25 cellular contexts compared by ENCODE assay signal in the genomic region with DNA sequence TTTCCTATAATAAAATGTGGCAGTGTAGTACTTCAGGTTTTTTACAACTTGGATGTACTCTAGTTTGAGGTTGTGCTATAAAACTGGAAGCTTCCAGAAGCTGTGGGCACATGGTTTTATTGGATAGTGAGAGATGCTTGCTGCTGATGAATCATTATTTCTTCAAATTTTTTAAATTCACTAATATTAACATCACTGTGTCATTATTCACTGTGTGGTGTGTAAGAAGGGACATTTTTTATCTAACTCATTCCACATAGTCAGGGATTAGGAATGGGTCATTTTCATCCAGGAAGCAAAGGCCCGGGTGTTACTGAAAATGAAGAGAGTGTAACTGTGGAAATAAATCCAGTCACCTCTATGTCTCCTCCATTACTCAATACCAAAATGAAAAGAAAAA.
DNase-seq lines count a peak whose midpoint lies in the region; TF ChIP-seq lines count a peak whose summit lies in the region.
"Had no signal": no experiment of that assay in that cellular context is flagged by ENCODE, and none has a peak within 500 bp of the region (broad histone marks: within the 10 kb centered on the region; RNA-seq: fewer than 3 reads in every experiment).

No MANE protein-coding gene starts in this region.

- H3K27ac ChIP-seq in mesenchymal stem cell (ENCODE audit: low read length, poor library complexity, severe bottlenecking): no peak overlapping the region
- H3K27ac ChIP-seq: heart left ventricle, suprapubic skin, uterus, VCaP had no signal

- no peak overlapping the region for H3K23ac ChIP-seq in mesenchymal stem cell (ENCODE audit: low read length in 2 of 2)

- H2AFZ ChIP-seq in mesenchymal stem cell (ENCODE audit: low read depth, low read length): no peak overlapping the region

- H3K27me3 ChIP-seq in mesenchymal stem cell (ENCODE audit: control insufficient read depth in 1 of 2, insufficient read depth in 1 of 2, low read length in 2 of 2): no peaks in the 10 kb centered on the region
- H3K27me3 ChIP-seq: heart left ventricle, suprapubic skin, uterus had no signal

- H3K4me1 ChIP-seq in mesenchymal stem cell (ENCODE audit: control insufficient read depth, insufficient read depth, low read depth, low read length): no peaks in the 10 kb centered on the region
- H3K4me1 ChIP-seq: heart left ventricle, suprapubic skin, uterus had no signal

- H3K9ac ChIP-seq in mesenchymal stem cell (ENCODE audit: low read length): no peak overlapping the region

- WGBS in mesenchymal stem cell: no CpG with 5 or more reads among the region's 1 CpG

- no peak overlapping the region for H2AK5ac ChIP-seq in mesenchymal stem cell (ENCODE audit: low read length, severe bottlenecking)

- no peaks in the 10 kb centered on the region for H3K36me3 Mint-ChIP-seq in T-helper 2 cell treated with Interferon-gamma antibody and Interleukin-4, amounts not matched to agents 5 μg/mL and 100 μg/mL, for 36 hours (ENCODE audit: low read depth)
- H3K36me3 Mint-ChIP-seq: activated naive CD8-positive, alpha-beta T cell treated with anti-CD3 and anti-CD28 coated beads, Interleukin-2, amount 10 ng/mL, durations not matched to agents 7 days and 5 days; brain; CD8-positive, alpha-beta T cell; immature natural killer cell had no signal

- no peak overlapping the region for H2BK15ac ChIP-seq in mesenchymal stem cell (ENCODE audit: low read depth, poor library complexity, severe bottlenecking)

- H3K4me1 Mint-ChIP-seq in T-helper 2 cell treated with Interferon-gamma antibody and Interleukin-4, amounts not matched to agents 5 μg/mL and 100 μg/mL, for 36 hours (ENCODE audit: low read depth): no peaks in the 10 kb centered on the region
- H3K4me1 Mint-ChIP-seq: activated naive CD8-positive, alpha-beta T cell treated with anti-CD3 and anti-CD28 coated beads, Interleukin-2, amount 10 ng/mL, durations not matched to agents 7 days and 5 days; activated T-helper 17 cell treated with anti-CD3 and anti-CD28 coated beads, Interleukin-2, amount 50 U/mL, for 72 hours; brain; endodermal cell; immature natural killer cell; neural crest cell; T-helper 17 cell had no signal

- peaks cover 12% of the 10 kb centered on the region for H3K9me3 Mint-ChIP-seq in T-helper 2 cell treated with Interferon-gamma antibody and Interleukin-4, amounts not matched to agents 5 μg/mL and 100 μg/mL, for 36 hours
- H3K9me3 Mint-ChIP-seq: activated naive CD8-positive, alpha-beta T cell treated with anti-CD3 and anti-CD28 coated beads, Interleukin-2, amount 10 ng/mL, durations not matched to agents 7 days and 5 days; CD8-positive, alpha-beta T cell; neural crest cell had no signal

- H2BK12ac ChIP-seq in mesenchymal stem cell (ENCODE audit: low read length in 2 of 2): no peak overlapping the region

- no peak for TF ChIP-seq CTCF in AG10803 (conservative IDR thresholded peaks at IDR 0.05; ENCODE audit: low read length)

- H2BK120ac ChIP-seq in mesenchymal stem cell (ENCODE audit: low read depth, low read length): no peak overlapping the region

- no peak overlapping the region for H3K4me2 ChIP-seq in mesenchymal stem cell (ENCODE audit: low read length, poor library complexity, severe bottlenecking)

- no peak overlapping the region for H3K27ac Mint-ChIP-seq in T-helper 2 cell treated with Interferon-gamma antibody and Interleukin-4, amounts not matched to agents 5 μg/mL and 100 μg/mL, for 36 hours
- H3K27ac Mint-ChIP-seq: activated naive CD8-positive, alpha-beta T cell treated with anti-CD3 and anti-CD28 coated beads, Interleukin-2, amount 10 ng/mL, durations not matched to agents 7 days and 5 days; activated T-helper 17 cell treated with anti-CD3 and anti-CD28 coated beads, Interleukin-2, amount 50 U/mL, for 72 hours; brain; CD8-positive, alpha-beta T cell; endodermal cell; immature natural killer cell; T-helper 17 cell had no signal

- DNase-seq in AG10803 (ENCODE audit: low read depth) (peak; percentile 88), HS-5 (ENCODE audit: low read depth) (peak; percentile 35), amniotic epithelial cell (ENCODE audit: low read depth) (peak; percentile 32), mesenchymal stem cell (peak; percentile 16), NOMO-1 (lab: John Stamatoyannopoulos, UW; ENCODE audit: unreplicated experiment in 2 of 2) (no peak)
- no peak for DNase-seq in T-helper 2 cell treated with Interferon-gamma antibody and Interleukin-4, amounts not matched to agents 5 μg/mL and 100 μg/mL, for 36 hours (ENCODE audit: low spot score)
- DNase-seq in activated CD4-positive, alpha-beta T cell treated with anti-CD3 and anti-CD28 coated beads, Interleukin-2, amount 50 U/mL, for 4 hours: no peak
- DNase-seq in activated effector memory CD4-positive, alpha-beta T cell treated with anti-CD3 and anti-CD28 coated beads, Interleukin-2, amount 50 U/mL, for 16 hours: no peak
- DNase-seq: activated CD8-positive, alpha-beta memory T cell treated with anti-CD3 and anti-CD28 coated beads, Interleukin-2, amount 50 U/mL, for 4 hours; activated naive CD8-positive, alpha-beta T cell treated with anti-CD3 and anti-CD28 coated beads, Interleukin-2, amount 10 ng/mL, durations not matched to agents 7 days and 5 days; CD8-positive, alpha-beta T cell; cortex of kidney; DMS153; endodermal cell; heart left ventricle; immature natural killer cell; NCI-H1417; NCI-H524; T-helper 17 cell; uterus had no signal

- H3K36me3 ChIP-seq in mesenchymal stem cell (ENCODE audit: control insufficient read depth in 1 of 2, insufficient read depth in 2 of 2, low read depth in 1 of 2, low read length in 2 of 2): no peaks in the 10 kb centered on the region
- H3K36me3 ChIP-seq: heart left ventricle, suprapubic skin, uterus had no signal

- no peak overlapping the region for H3K14ac ChIP-seq in mesenchymal stem cell (ENCODE audit: low read length in 2 of 2)

- no peak overlapping the region for H3K4ac ChIP-seq in mesenchymal stem cell (ENCODE audit: low read depth in 1 of 2, low read length in 2 of 2)

- H3K27me3 Mint-ChIP-seq in T-helper 2 cell treated with Interferon-gamma antibody and Interleukin-4, amounts not matched to agents 5 μg/mL and 100 μg/mL, for 36 hours (ENCODE audit: low read depth): no peaks in the 10 kb centered on the region
- H3K27me3 Mint-ChIP-seq: activated naive CD8-positive, alpha-beta T cell treated with anti-CD3 and anti-CD28 coated beads, Interleukin-2, amount 10 ng/mL, durations not matched to agents 7 days and 5 days; activated T-helper 17 cell treated with anti-CD3 and anti-CD28 coated beads, Interleukin-2, amount 50 U/mL, for 72 hours; T-helper 17 cell had no signal

- H3K4me3 Mint-ChIP-seq in T-helper 2 cell treated with Interferon-gamma antibody and Interleukin-4, amounts not matched to agents 5 μg/mL and 100 μg/mL, for 36 hours: no peak overlapping the region
- H3K4me3 Mint-ChIP-seq: activated naive CD8-positive, alpha-beta T cell treated with anti-CD3 and anti-CD28 coated beads, Interleukin-2, amount 10 ng/mL, durations not matched to agents 7 days and 5 days; activated T-helper 17 cell treated with anti-CD3 and anti-CD28 coated beads, Interleukin-2, amount 50 U/mL, for 72 hours; brain; CD8-positive, alpha-beta T cell; endodermal cell; immature natural killer cell; neural crest cell; T-helper 17 cell had no signal

- H2BK5ac ChIP-seq in mesenchymal stem cell (ENCODE audit: low read depth, low read length, poor library complexity, severe bottlenecking): no peak overlapping the region

- no peak overlapping the region for H4K8ac ChIP-seq in mesenchymal stem cell (ENCODE audit: low read length)

- no peak overlapping the region for H3K18ac ChIP-seq in mesenchymal stem cell (ENCODE audit: low read depth in 1 of 2, low read length in 2 of 2)

- H3K4me3 ChIP-seq in AG10803 (ENCODE audit: low read length) (no peak overlapping the region), mesenchymal stem cell (ENCODE audit: insufficient read depth in 1 of 2, low read depth in 1 of 2, low read length in 2 of 2) (no peak overlapping the region)
- H3K4me3 ChIP-seq: heart left ventricle, suprapubic skin, uterus had no signal

- no peak overlapping the region for H4K91ac ChIP-seq in mesenchymal stem cell (ENCODE audit: low read length)

- no peaks in the 10 kb centered on the region for H3K9me3 ChIP-seq in mesenchymal stem cell (ENCODE audit: control insufficient read depth, low read length)
- H3K9me3 ChIP-seq: uterus had no signal

- H3K79me1 ChIP-seq in mesenchymal stem cell (replicated peaks; ENCODE audit: low read length, poor library complexity, severe bottlenecking): no peaks in the 10 kb centered on the region

Comparison
In these comparisons a context has a peak if more than half of its experiments do, and no peak if none do; other contexts are left out.
1. DNase-seq: peak in AG10803 (single experiment), HS-5 (single experiment), amniotic epithelial cell (single experiment) and mesenchymal stem cell (single experiment); none in T-helper 2 cell treated with Interferon-gamma antibody and Interleukin-4, amounts not matched to agents 5 μg/mL and 100 μg/mL, for 36 hours (single experiment), NOMO-1 (0 of 2), activated CD4-positive, alpha-beta T cell treated with anti-CD3 and anti-CD28 coated beads, Interleukin-2, amount 50 U/mL, for 4 hours (0 of 2) and activated effector memory CD4-positive, alpha-beta T cell treated with anti-CD3 and anti-CD28 coated beads, Interleukin-2, amount 50 U/mL, for 16 hours (single experiment).